In the genomic region with DNA sequence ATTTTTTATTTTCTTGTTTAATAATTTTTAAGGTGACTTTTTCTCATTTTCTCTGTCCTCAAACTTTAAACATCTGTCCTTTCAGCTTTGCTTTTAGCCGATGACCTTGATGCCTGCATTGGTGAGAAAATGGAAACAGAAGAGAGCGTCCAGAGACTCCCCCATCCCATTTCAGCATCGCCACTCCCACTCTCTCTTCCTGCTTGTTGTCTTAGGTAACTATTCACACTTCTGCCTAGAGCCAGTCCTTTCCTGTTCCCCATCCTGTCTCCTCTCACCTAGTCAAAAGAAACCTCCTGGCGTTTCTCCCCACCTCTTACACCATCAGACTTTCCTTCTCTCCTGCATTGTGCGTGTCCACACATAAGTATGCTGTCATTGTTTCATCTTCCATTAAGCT, we compare ENCODE assay signal across 17 cellular contexts.
"Had no signal": no experiment of that assay in that cellular context is flagged by ENCODE, and none has a peak within 500 bp of the region (broad histone marks: within the 10 kb centered on the region; RNA-seq: fewer than 3 reads in every experiment).

No MANE protein-coding gene starts in this region.

- DNase-seq: activated CD4-positive, CD25-positive, alpha-beta regulatory T cell treated with anti-CD3 and anti-CD28 coated beads, Interleukin-2, amount 50 U/mL, for 72 hours; activated naive CD4-positive, alpha-beta T cell treated with Interleukin-2 at 50 U/mL for 16 hours; activated T-cell treated with anti-CD3 and anti-CD28 coated beads for 4 hours; anterior cingulate cortex; brain microvascular endothelial cell; foreskin fibroblast; hippocampal formation; left ventricle myocardium superior; right lobe of liver; stimulated activated naive CD8-positive, alpha-beta T cell treated with anti-CD3 and anti-CD28 coated beads, Interleukin-15, amount 100 ng/mL, for 72 hours had no signal

- H3K36me3 ChIP-seq: brain microvascular endothelial cell, right lobe of liver had no signal

- H3K4me3 Mint-ChIP-seq: activated T-helper 17 cell treated with anti-CD3 and anti-CD28 coated beads, Interleukin-2, amount 50 U/mL, for 72 hours; central memory CD8-positive, alpha-beta T cell; memory B cell; nephron; stimulated activated naive CD8-positive, alpha-beta T cell treated with anti-CD3 and anti-CD28 coated beads, Interleukin-15, amount 100 ng/mL, for 72 hours; type B pancreatic cell had no signal

- H3K27ac Mint-ChIP-seq: activated T-helper 17 cell treated with anti-CD3 and anti-CD28 coated beads, Interleukin-2, amount 50 U/mL, for 72 hours; memory B cell; nephron; stimulated activated naive CD8-positive, alpha-beta T cell treated with anti-CD3 and anti-CD28 coated beads, Interleukin-15, amount 100 ng/mL, for 72 hours; type B pancreatic cell had no signal

- H3K4me3 ChIP-seq: coronary artery, right lobe of liver, smooth muscle cell had no signal

- H3K27ac ChIP-seq: brain microvascular endothelial cell, coronary artery, right lobe of liver had no signal

- H3K36me3 Mint-ChIP-seq: type B pancreatic cell had no signal

- H3K4me1 Mint-ChIP-seq: activated T-helper 17 cell treated with anti-CD3 and anti-CD28 coated beads, Interleukin-2, amount 50 U/mL, for 72 hours; central memory CD8-positive, alpha-beta T cell; stimulated activated naive CD8-positive, alpha-beta T cell treated with anti-CD3 and anti-CD28 coated beads, Interleukin-15, amount 100 ng/mL, for 72 hours had no signal

- H3K9me3 ChIP-seq: right lobe of liver had no signal

- H3K4me1 ChIP-seq: right lobe of liver had no signal

- H3K27me3 Mint-ChIP-seq: memory B cell had no signal

- H3K27me3 ChIP-seq: brain microvascular endothelial cell, right lobe of liver had no signal

- ATAC-seq: activated T-helper 17 cell treated with anti-CD3 and anti-CD28 coated beads, Interleukin-2, amount 50 U/mL, for 72 hours; left ventricle myocardium superior; right lobe of liver; stimulated activated naive CD8-positive, alpha-beta T cell treated with anti-CD3 and anti-CD28 coated beads, Interleukin-15, amount 100 ng/mL, for 72 hours had no signal

- H3K9me3 Mint-ChIP-seq: activated T-helper 17 cell treated with anti-CD3 and anti-CD28 coated beads, Interleukin-2, amount 50 U/mL, for 72 hours; central memory CD8-positive, alpha-beta T cell; memory B cell; nephron; stimulated activated naive CD8-positive, alpha-beta T cell treated with anti-CD3 and anti-CD28 coated beads, Interleukin-15, amount 100 ng/mL, for 72 hours; type B pancreatic cell had no signal
